ENCODE assay signal across 11 cellular contexts in the genomic region with DNA sequence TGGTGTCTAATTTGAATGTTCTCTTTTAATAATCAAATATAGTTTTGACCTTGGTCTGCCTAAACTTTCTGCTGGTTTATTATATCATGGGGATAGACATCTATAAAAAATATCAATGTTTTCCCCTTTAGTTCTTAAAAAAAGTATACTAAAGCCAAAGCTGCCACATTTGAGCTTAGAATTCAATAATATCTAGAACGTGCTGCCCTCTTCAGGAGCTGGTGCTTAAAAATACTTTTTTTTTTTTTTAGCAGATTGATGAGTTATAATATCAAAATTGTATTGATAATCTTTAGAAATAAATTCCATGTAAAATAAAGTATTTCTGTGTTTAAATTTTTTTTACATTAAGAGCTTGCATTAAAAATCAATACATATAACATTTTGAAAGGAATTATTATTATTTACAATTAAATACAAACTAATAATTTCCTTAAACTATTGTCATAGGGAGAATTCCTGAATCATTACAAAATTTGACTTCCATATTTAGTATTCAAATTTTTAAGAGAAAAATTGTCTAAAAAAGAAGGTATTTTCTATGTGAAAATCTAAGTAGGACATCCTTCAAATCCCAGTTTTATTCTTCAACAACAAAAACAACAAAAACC. TPM values are rescaled to one million over a fixed set of nuclear protein-coding genes. Genes with fewer than 3 reads are reported as not detected.
DNase-seq lines count a peak whose midpoint lies in the region; ATAC-seq, FAIRE-seq and TF ChIP-seq lines count a peak whose summit lies in the region.
"Had no signal": no experiment of that assay in that cellular context is flagged by ENCODE, and none has a peak within 500 bp of the region (broad histone marks: within the 10 kb centered on the region; RNA-seq: fewer than 3 reads in every experiment).

No MANE protein-coding gene starts in this region.

- ATAC-seq in pancreas = peak in 1 of 4 donors; percentile 50

- H3K27me3 ChIP-seq in pancreas = no peaks in the 10 kb centered on the region
- H3K27me3 ChIP-seq: suprapubic skin had no signal

- H3K4me3 ChIP-seq in epithelial cell of esophagus (ENCODE audit: low read length) (no peak overlapping the region), pancreas (no peak overlapping the region)
- H3K4me3 ChIP-seq: suprapubic skin had no signal

- TF ChIP-seq POLR2A in erythroblast (IDR thresholded peaks at IDR 0.05; ENCODE audit: low read length) = no peak

- intact Hi-C loops in pancreas (cut with DNase I) = no loop called here

- H3K4me1 ChIP-seq in pancreas = peaks cover 0 to 2% (median 0%) of the 10 kb centered on the region in 3 donors

- WGBS in pancreas, 2 donors = 2 to 3% methylated on average over 1 of the region's 1 CpG

- H3K9me3 ChIP-seq in pancreas = no peaks in the 10 kb centered on the region
- H3K9me3 ChIP-seq: suprapubic skin had no signal

- DNase-seq in DMS 273 (lab: John Stamatoyannopoulos, UW; ENCODE audit: unreplicated experiment) = peak; percentile 6
- no peak for DNase-seq in DMS 273 treated with DMSO at 0.1 percent for 48 hours (lab: John Stamatoyannopoulos, UW)
- DNase-seq in NCI-H226 = peak; percentile 7
- DNase-seq in epithelial cell of esophagus (ENCODE audit: low read depth) = peak; percentile 27
- no peak for DNase-seq in pancreas
- no peak for DNase-seq in erythroblast (lab: John Stamatoyannopoulos, UW)
- no peak for DNase-seq in OCI-M2 (lab: John Stamatoyannopoulos, UW; ENCODE audit: unreplicated experiment)
- no peak for DNase-seq in activated naive CD4-positive, alpha-beta T cell treated with Interleukin-2 at 50 U/mL for 16 hours
- DNase-seq: 8988T had no signal

- no peaks in the 10 kb centered on the region for H3K36me3 ChIP-seq in pancreas
- H3K36me3 ChIP-seq: suprapubic skin had no signal

- H3K27ac ChIP-seq in pancreas = no peak overlapping the region
- H3K27ac ChIP-seq: epithelial cell of prostate, suprapubic skin had no signal

- TF ChIP-seq CTCF in epithelial cell of esophagus (IDR thresholded peaks at IDR 0.05; ENCODE audit: insufficient read depth, low read depth, low read length, missing control alignments) (peak; percentile 45), pancreas (IDR thresholded peaks at IDR 0.05) (peak in 1 of 4 donors; percentile 15)

- peak; percentile 63 for FAIRE-seq in pancreas (lab: Jason Lieb, UNC)

RNA-seq across cellular contexts. Expression of a gene that starts 40.1 kb away (rescaled TPM):
- 10 to 100 TPM in 3 of 6 donors, 1 to 10 TPM in 3; 5.6 to 21.3 (median 12.4) TPM for total RNA-seq in pancreas
- 10 to 100 TPM in 1 of 2 donors, 1 to 10 TPM in 1; 6.8 to 21.6 TPM for polyA plus RNA-seq in pancreas

Comparison
In these comparisons a context has a peak if more than half of its experiments do, and no peak if none do; other contexts are left out.
1. DNase-seq: peak in DMS 273 (single experiment), NCI-H226 (single experiment) and epithelial cell of esophagus (single experiment); none in DMS 273 treated with DMSO at 0.1 percent for 48 hours (single experiment), pancreas (0 of 6), erythroblast (0 of 2), OCI-M2 (single experiment) and activated naive CD4-positive, alpha-beta T cell treated with Interleukin-2 at 50 U/mL for 16 hours (single experiment).